Comparison of ENCODE assay signal across 15 cellular contexts in the genomic region with DNA sequence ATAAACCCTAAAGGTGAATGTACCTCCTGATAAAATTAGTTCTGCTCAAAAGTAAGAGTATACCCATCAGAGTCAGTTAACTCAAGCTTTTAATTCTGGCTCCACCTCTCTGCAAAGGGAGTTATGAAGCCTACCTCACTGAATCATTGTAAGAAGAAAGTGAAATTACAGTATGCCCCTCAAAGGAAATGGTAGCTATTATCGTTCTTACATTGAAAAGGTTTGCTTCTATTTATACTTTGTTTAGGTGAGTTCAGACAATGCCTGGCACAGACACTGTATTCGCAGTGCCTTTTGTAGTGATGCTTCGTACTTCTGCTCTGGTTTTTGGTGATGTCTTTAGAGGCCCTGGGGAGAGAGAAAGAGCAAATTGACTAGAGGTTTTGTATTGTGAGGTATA. TPM values are rescaled to one million over a fixed set of nuclear protein-coding genes. Genes with fewer than 3 reads are reported as not detected.
DNase-seq lines count a peak whose midpoint lies in the region; ATAC-seq and TF ChIP-seq lines count a peak whose summit lies in the region.
"Had no signal": no experiment of that assay in that cellular context is flagged by ENCODE, and none has a peak within 500 bp of the region (broad histone marks: within the 10 kb centered on the region; RNA-seq: fewer than 3 reads in every experiment).

No MANE protein-coding gene starts in this region.

- peaks cover 7% of the 10 kb centered on the region for H3K36me3 ChIP-seq in neural progenitor cell

- peak overlapping the region; percentile 46 for H3K27ac ChIP-seq in neural progenitor cell
- no peak overlapping the region for H3K27ac ChIP-seq in dorsolateral prefrontal cortex
- H3K27ac ChIP-seq: heart right ventricle had no signal

- intact Hi-C loops in cardiac septum (cut with DNase I): loop anchor here (10.0 kb wide), 1 partner anchor 195 kb away; no protein-coding TSS in a partner anchor
- intact Hi-C loops in dorsolateral prefrontal cortex (cut with DNase I): loop anchor here (5.0 to 10.0 kb wide), 5 partner anchors 92 to 805 kb away; a partner anchor contains a TSS

- H3K9ac ChIP-seq in neural progenitor cell: no peak overlapping the region

- peaks cover 40% of the 10 kb centered on the region for H4K20me1 ChIP-seq in neural progenitor cell (ENCODE audit: low read depth)

- peaks cover 19% of the 10 kb centered on the region for H3K4me1 ChIP-seq in neural progenitor cell

- peaks cover 54% of the 10 kb centered on the region for H3K4me1 Mint-ChIP-seq in activated naive CD8-positive, alpha-beta T cell treated with anti-CD3 and anti-CD28 coated beads for 36 hours
- peaks cover 18% of the 10 kb centered on the region for H3K4me1 Mint-ChIP-seq in neural progenitor cell
- peaks cover 3% of the 10 kb centered on the region for H3K4me1 Mint-ChIP-seq in osteocyte (ENCODE audit: unreplicated experiment)

- peak overlapping the region; percentile 77 for H3K27ac Mint-ChIP-seq in activated naive CD8-positive, alpha-beta T cell treated with anti-CD3 and anti-CD28 coated beads for 36 hours
- no peak overlapping the region for H3K27ac Mint-ChIP-seq in neural progenitor cell
- no peak overlapping the region for H3K27ac Mint-ChIP-seq in osteocyte (ENCODE audit: unreplicated experiment)
- H3K27ac Mint-ChIP-seq: H9 had no signal

- DNase-seq in activated CD4-positive, CD25-positive, alpha-beta regulatory T cell (lab: John Stamatoyannopoulos, UW): no peak
- no peak for DNase-seq in activated naive CD8-positive, alpha-beta T cell treated with anti-CD3 and anti-CD28 coated beads for 36 hours
- DNase-seq in neural progenitor cell (ENCODE audit: low spot score) (no peak), cardiac septum (ENCODE audit: low spot score) (no peak), osteocyte (ENCODE audit: extremely low spot score, unreplicated experiment) (no peak), dorsolateral prefrontal cortex (no peak)
- DNase-seq: H9; heart right ventricle; mesendoderm; NCI-H1930; NCI-H526 treated with DMSO at 0.1 percent for 48 hours; stimulated activated CD4-positive, alpha-beta T cell treated with anti-CD3 and anti-CD28 coated beads, Interleukin-4, amount 100 ng/mL, for 4 hours; trophoblast cell had no signal

- peak; percentile 59 to 64 for ATAC-seq in activated CD4-positive, CD25-positive, alpha-beta regulatory T cell treated with anti-CD3 and anti-CD28 coated beads, Interleukin-2, amount 50 U/mL, for 24 hours
- ATAC-seq in HG02678 (IDR thresholded peaks at IDR 0.05; ENCODE audit: unreplicated experiment): peak; percentile 39
- ATAC-seq: heart right ventricle had no signal

- peaks cover 41% of the 10 kb centered on the region for H3K36me3 Mint-ChIP-seq in activated naive CD8-positive, alpha-beta T cell treated with anti-CD3 and anti-CD28 coated beads for 36 hours
- H3K36me3 Mint-ChIP-seq in neural progenitor cell (peaks cover 18% of the 10 kb centered on the region), osteocyte (ENCODE audit: unreplicated experiment) (peaks cover 26% of the 10 kb centered on the region)

- no peak overlapping the region for H3K4me2 ChIP-seq in neural progenitor cell

- H3K9me3 Mint-ChIP-seq in activated naive CD8-positive, alpha-beta T cell treated with anti-CD3 and anti-CD28 coated beads for 36 hours: no peaks in the 10 kb centered on the region
- no peaks in the 10 kb centered on the region for H3K9me3 Mint-ChIP-seq in neural progenitor cell
- no peaks in the 10 kb centered on the region for H3K9me3 Mint-ChIP-seq in osteocyte (ENCODE audit: unreplicated experiment)
- H3K9me3 Mint-ChIP-seq: H9 had no signal

- H3K4me3 ChIP-seq in neural progenitor cell (no peak overlapping the region), dorsolateral prefrontal cortex (no peak overlapping the region)
- H3K4me3 ChIP-seq: heart right ventricle had no signal

- H3K27me3 Mint-ChIP-seq in activated naive CD8-positive, alpha-beta T cell treated with anti-CD3 and anti-CD28 coated beads for 36 hours: no peaks in the 10 kb centered on the region
- H3K27me3 Mint-ChIP-seq in neural progenitor cell (ENCODE audit: insufficient read depth, low read depth): peaks cover 3% of the 10 kb centered on the region
- no peaks in the 10 kb centered on the region for H3K27me3 Mint-ChIP-seq in osteocyte (ENCODE audit: unreplicated experiment)

- H3K27me3 ChIP-seq in neural progenitor cell (no peaks in the 10 kb centered on the region), dorsolateral prefrontal cortex (no peaks in the 10 kb centered on the region)
- H3K27me3 ChIP-seq: heart right ventricle had no signal

- H2AFZ ChIP-seq in neural progenitor cell (replicated peaks): no peak overlapping the region

- H3F3A ChIP-seq in neural progenitor cell (ENCODE audit: low read depth): peaks cover 35% of the 10 kb centered on the region

- H3K79me2 ChIP-seq in neural progenitor cell (ENCODE audit: low read depth): peaks cover 97% of the 10 kb centered on the region

- H3K9me3 ChIP-seq in neural progenitor cell (ENCODE audit: low read depth): no peaks in the 10 kb centered on the region
- H3K9me3 ChIP-seq: heart right ventricle had no signal

- TF ChIP-seq CTCF in neural progenitor cell (IDR thresholded peaks at IDR 0.05) (no peak), osteocyte (IDR thresholded peaks at IDR 0.05) (no peak), dorsolateral prefrontal cortex (IDR thresholded peaks at IDR 0.05 in 54 of 56, conservative IDR thresholded peaks at IDR 0.05 in 2 of 56; ENCODE audit: low read depth in 1 of 56, partially characterized antibody in 56 of 56) (no peak)

- H3K4me3 Mint-ChIP-seq in activated naive CD8-positive, alpha-beta T cell treated with anti-CD3 and anti-CD28 coated beads for 36 hours: peak overlapping the region; percentile 42
- H3K4me3 Mint-ChIP-seq in neural progenitor cell (no peak overlapping the region), osteocyte (ENCODE audit: unreplicated experiment) (no peak overlapping the region)
- H3K4me3 Mint-ChIP-seq: H9 had no signal

RNA-seq across cellular contexts. Expression of a gene that starts 10.3 kb away (rescaled TPM):
- total RNA-seq in activated naive CD8-positive, alpha-beta T cell treated with anti-CD3 and anti-CD28 coated beads for 36 hours: 1 to 10 TPM; 2.2 to 3.0 TPM
- 2.2 and 3.5 TPM in 2 replicates for total RNA-seq in neural progenitor cell (ENCODE audit: low replicate concordance)
- total RNA-seq in cardiac septum: 3.8 TPM
- 1.5 and 3.2 TPM in 2 replicates for total RNA-seq in osteocyte
- 10 to 100 TPM in 86 of 120 experiments, 1 to 10 TPM in 34; 4.9 to 20.6 (median 11.6) TPM for total RNA-seq in dorsolateral prefrontal cortex

RNA-seq across cellular contexts. Expression of a gene that starts 10.5 kb away (rescaled TPM):
- 100 to 1,000 TPM; 121 to 131 TPM for total RNA-seq in activated naive CD8-positive, alpha-beta T cell treated with anti-CD3 and anti-CD28 coated beads for 36 hours
- total RNA-seq in neural progenitor cell (ENCODE audit: low replicate concordance) (249 and 284 TPM in 2 replicates), cardiac septum (94.9 TPM), osteocyte (167 and 168 TPM in 2 replicates), dorsolateral prefrontal cortex (10 to 100 TPM; 51.0 to 98.1 (median 63.8) TPM)
